Comparison of ENCODE assay signal across 9 cellular contexts in genomic region chr15:51917493-51917892, GRCh38. TPM values are rescaled to one million over a fixed set of nuclear protein-coding genes. Genes with fewer than 3 reads are reported as not detected.
DNase-seq lines count a peak whose midpoint lies in the region; ATAC-seq and TF ChIP-seq lines count a peak whose summit lies in the region.
"Had no signal": no experiment of that assay in that cellular context is flagged by ENCODE, and none has a peak within 500 bp of the region (broad histone marks: within the 10 kb centered on the region; RNA-seq: fewer than 3 reads in every experiment).

No MANE protein-coding gene starts in this region.

- BruUV-seq in Panc1 (replicated peaks; lab: Mats Ljungman, UMichigan), result no TSS peak

- no peaks in the 10 kb centered on the region for H3K9me3 Mint-ChIP-seq in T-helper 2 cell treated with Interferon-gamma antibody and Interleukin-4, amounts not matched to agents 5 μg/mL and 100 μg/mL, for 36 hours

- DNase-seq in AML-193 (lab: John Stamatoyannopoulos, UW) (peak; percentile 15 to 41), Panc1 (ENCODE audit: low read depth, low spot score) (no peak), fibroblast of the aortic adventitia (ENCODE audit: low read depth) (peak; percentile 17), activated gamma-delta T cell treated with Interleukin-2 at 50 U/mL for 16 hours (no peak)
- DNase-seq in effector CD4-positive, alpha-beta T cell, result no peak
- no peak for DNase-seq in T-helper 2 cell treated with Interferon-gamma antibody and Interleukin-4, amounts not matched to agents 5 μg/mL and 100 μg/mL, for 36 hours (ENCODE audit: low spot score)
- DNase-seq: activated effector memory CD4-positive, alpha-beta T cell treated with anti-CD3 and anti-CD28 coated beads, Interleukin-2, amount 50 U/mL, for 16 hours had no signal

- TF ChIP-seq CTCF in GM12875 (IDR thresholded peaks at IDR 0.05; ENCODE audit: borderline replicate concordance, insufficient read depth, low read depth, low read length) (peak; percentile 24; the same call in 1 of the 2 replicates), Panc1 (IDR thresholded peaks at IDR 0.05) (peak; percentile 76), fibroblast of the aortic adventitia (IDR thresholded peaks at IDR 0.05; ENCODE audit: insufficient read depth, low read length) (peak; percentile 13)

- intact Hi-C loops in Panc1 (cut with micrococcal nuclease; ENCODE audit: unreplicated experiment), result no loop called here

- H3K27ac ChIP-seq in Panc1 (ENCODE audit: low read length), result no peak overlapping the region

- POLR2A ChIA-PET in Panc1 (lab: Charles Lee), result no interaction called here

- no peaks in the 10 kb centered on the region for H3K9me3 ChIP-seq in Panc1 (ENCODE audit: control insufficient read depth, insufficient read depth, low read depth, low read length)

- no peaks in the 10 kb centered on the region for H3K4me1 ChIP-seq in Panc1 (ENCODE audit: control insufficient read depth, insufficient read depth, low read length)

- H3K36me3 Mint-ChIP-seq in T-helper 2 cell treated with Interferon-gamma antibody and Interleukin-4, amounts not matched to agents 5 μg/mL and 100 μg/mL, for 36 hours (ENCODE audit: low read depth), result peaks cover 23% of the 10 kb centered on the region

- no peak overlapping the region for H3K4me3 Mint-ChIP-seq in T-helper 2 cell treated with Interferon-gamma antibody and Interleukin-4, amounts not matched to agents 5 μg/mL and 100 μg/mL, for 36 hours

- H3K27me3 ChIP-seq in Panc1 (ENCODE audit: control insufficient read depth, insufficient read depth, low read length), result no peaks in the 10 kb centered on the region

- CTCF ChIA-PET in Panc1 (lab: Charles Lee), result interaction anchor here (0.6 to 0.7 kb wide), 2 partner anchors 35 to 44 kb away, joined by 3 read pairs; no protein-coding TSS in a partner anchor

- peak; percentile 91 for ATAC-seq in Panc1
- ATAC-seq in HG02571 (IDR thresholded peaks at IDR 0.05; ENCODE audit: unreplicated experiment), result no peak

- H3K27me3 Mint-ChIP-seq in T-helper 2 cell treated with Interferon-gamma antibody and Interleukin-4, amounts not matched to agents 5 μg/mL and 100 μg/mL, for 36 hours (ENCODE audit: low read depth), result no peaks in the 10 kb centered on the region

- in situ Hi-C loops in Panc1 (cut with HindIII; ENCODE audit: low pct_unique_long_range_greater_than_20kb, low sequenced_read_pairs), result no loop called here

- no peaks in the 10 kb centered on the region; the same call in 1 of the 2 replicates for H3K36me3 ChIP-seq in Panc1 (ENCODE audit: control insufficient read depth, insufficient read depth, low read length)

- H3K4me1 Mint-ChIP-seq in T-helper 2 cell treated with Interferon-gamma antibody and Interleukin-4, amounts not matched to agents 5 μg/mL and 100 μg/mL, for 36 hours (ENCODE audit: low read depth), result no peaks in the 10 kb centered on the region

- no peak overlapping the region for H3K4me3 ChIP-seq in GM12875 (ENCODE audit: low read depth, low read length)
- H3K4me3 ChIP-seq in Panc1 (ENCODE audit: low read depth in 2 of 2, low read length in 2 of 2), result no peak overlapping the region
- H3K4me3 ChIP-seq in fibroblast of the aortic adventitia (ENCODE audit: low read depth, low read length), result no peak overlapping the region

- H3K27ac Mint-ChIP-seq in T-helper 2 cell treated with Interferon-gamma antibody and Interleukin-4, amounts not matched to agents 5 μg/mL and 100 μg/mL, for 36 hours, result no peak overlapping the region

RNA-seq across cellular contexts. Expression of gene LEO1, which starts 54.1 kb away (rescaled TPM):
- total RNA-seq in Panc1 (2021; ENCODE audit: unreplicated experiment) (30.1 TPM), fibroblast of the aortic adventitia (ENCODE audit: low replicate concordance) (21.3 and 55.7 TPM in 2 replicates)
- 21.1 TPM for polyA plus RNA-seq in Panc1 (2012; ENCODE audit: insufficient read length)

Comparison
In these comparisons a context has a peak if more than half of its experiments do, and no peak if none do; other contexts are left out.
1. DNase-seq: peak in AML-193 (2 of 2) and fibroblast of the aortic adventitia (single experiment); none in Panc1 (single experiment), activated gamma-delta T cell treated with Interleukin-2 at 50 U/mL for 16 hours (single experiment), effector CD4-positive, alpha-beta T cell (single experiment) and T-helper 2 cell treated with Interferon-gamma antibody and Interleukin-4, amounts not matched to agents 5 μg/mL and 100 μg/mL, for 36 hours (single experiment).
2. CTCF ChIP-seq: peak in every context shown above with its lines; median percentile 76 in Panc1; 24 in GM12875; 13 in fibroblast of the aortic adventitia.